Comparison of ENCODE assay signal across 1 cellular context in the genomic region with DNA sequence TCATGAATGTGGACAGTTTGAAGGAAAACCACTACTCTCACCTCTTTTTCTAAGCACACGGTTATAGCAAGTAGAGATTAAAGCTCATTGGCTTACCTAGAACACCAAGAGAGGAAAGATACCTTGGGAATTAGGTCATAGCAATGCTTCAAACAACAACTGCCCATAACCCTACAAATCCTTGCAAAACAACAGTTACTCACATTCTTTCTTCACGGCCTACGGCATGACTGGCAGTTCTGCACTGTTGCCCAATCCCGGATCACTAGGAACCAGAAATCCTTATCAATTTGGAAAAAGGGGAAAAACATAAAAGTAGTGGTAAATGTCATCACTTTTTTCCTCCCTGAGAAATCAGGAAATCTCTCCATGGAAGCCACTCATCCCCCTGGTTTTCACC.
TF ChIP-seq lines count a peak whose summit lies in the region.

No MANE protein-coding gene starts in this region.

TF ChIP-seq in A549, 52 proteins besides CTCF, POLR2A, EP300 and RAD21 (continued from another document):
- TF ChIP-seq GATA3 (IDR thresholded peaks at IDR 0.05; ENCODE audit: borderline replicate concordance) (no peak), RFX5 (IDR thresholded peaks at IDR 0.05) (no peak), RCOR1 (IDR thresholded peaks at IDR 0.05; ENCODE audit: low read depth, low read length) (no peak), NPAS2 (CRISPR knock-in tag; IDR thresholded peaks at IDR 0.05; ENCODE audit: borderline replicate concordance) (no peak), HES2 (IDR thresholded peaks at IDR 0.05) (0 out of 2 replicates have a peak, but pooled peaks have one; percentile 28), POLR2AphosphoS2 (conservative IDR thresholded peaks at IDR 0.05; ENCODE audit: low read length) (no peak), HOXB5 (CRISPR knock-in tag; IDR thresholded peaks at IDR 0.05) (no peak), PBX3 (IDR thresholded peaks at IDR 0.05) (no peak), ZFP36 (IDR thresholded peaks at IDR 0.05; ENCODE audit: borderline replicate concordance, partially characterized antibody) (no peak), BHLHE40 (IDR thresholded peaks at IDR 0.05; ENCODE audit: low read depth, low read length) (no peak), REST (IDR thresholded peaks at IDR 0.05) (no peak), RNF2 (IDR thresholded peaks at IDR 0.05; ENCODE audit: borderline replicate concordance, low read depth) (no peak), CHD4 (IDR thresholded peaks at IDR 0.05; ENCODE audit: borderline replicate concordance) (no peak), KDM1A (IDR thresholded peaks at IDR 0.05; ENCODE audit: low read depth) (no peak), CEBPB (IDR thresholded peaks at IDR 0.05) (peak; percentile 54 to 62; a peak in 2 of 4 replicates), EHMT2 (IDR thresholded peaks at IDR 0.05; ENCODE audit: low read depth) (no peak), CBX2 (IDR thresholded peaks at IDR 0.05; ENCODE audit: borderline replicate concordance, low read depth) (no peak), TFCP2L1 (CRISPR knock-in tag; IDR thresholded peaks at IDR 0.05) (no peak), FOSB (CRISPR knock-in tag; IDR thresholded peaks at IDR 0.05) (no peak), MAZ (IDR thresholded peaks at IDR 0.05; ENCODE audit: borderline replicate concordance, low read depth, low read length) (no peak), BCL3 (IDR thresholded peaks at IDR 0.05) (no peak), FOSL2 (IDR thresholded peaks at IDR 0.05) (no peak), FOSL2 (CRISPR knock-in tag; IDR thresholded peaks at IDR 0.05) (peak; percentile 53), ZSCAN20 (CRISPR knock-in tag; IDR thresholded peaks at IDR 0.05) (no peak), E2F6 (IDR thresholded peaks at IDR 0.05; ENCODE audit: borderline replicate concordance, low read depth) (no peak), PHF8 (IDR thresholded peaks at IDR 0.05; ENCODE audit: borderline replicate concordance, low read depth) (no peak), NFE2L2 (conservative IDR thresholded peaks at IDR 0.05; ENCODE audit: low read length) (peak; percentile 53; the same call in 1 of the 2 replicates), JUNB (IDR thresholded peaks at IDR 0.05) (no peak), FOXS1 (CRISPR knock-in tag; IDR thresholded peaks at IDR 0.05) (no peak)
- TF ChIP-seq, protein P1, sequence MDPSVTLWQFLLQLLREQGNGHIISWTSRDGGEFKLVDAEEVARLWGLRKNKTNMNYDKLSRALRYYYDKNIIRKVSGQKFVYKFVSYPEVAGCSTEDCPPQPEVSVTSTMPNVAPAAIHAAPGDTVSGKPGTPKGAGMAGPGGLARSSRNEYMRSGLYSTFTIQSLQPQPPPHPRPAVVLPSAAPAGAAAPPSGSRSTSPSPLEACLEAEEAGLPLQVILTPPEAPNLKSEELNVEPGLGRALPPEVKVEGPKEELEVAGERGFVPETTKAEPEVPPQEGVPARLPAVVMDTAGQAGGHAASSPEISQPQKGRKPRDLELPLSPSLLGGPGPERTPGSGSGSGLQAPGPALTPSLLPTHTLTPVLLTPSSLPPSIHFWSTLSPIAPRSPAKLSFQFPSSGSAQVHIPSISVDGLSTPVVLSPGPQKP (IDR thresholded peaks at IDR 0.05; ENCODE audit: low read depth, low read length), result no peak
